13 cellular contexts compared by ENCODE assay signal in genomic region chr11:10382518-10382917, GRCh38.
A peak's percentile ranks its signal among the peaks of the same experiment; 100 is the strongest.
DNase-seq lines count a peak whose midpoint lies in the region; ATAC-seq and TF ChIP-seq lines count a peak whose summit lies in the region.
"Had no signal": no experiment of that assay in that cellular context is flagged by ENCODE, and none has a peak within 500 bp of the region (broad histone marks: within the 10 kb centered on the region; RNA-seq: fewer than 3 reads in every experiment).

No MANE protein-coding gene starts in this region.

- peaks cover 10 to 12% of the 10 kb centered on the region in 2 experiments; a peak in 2 of 4 replicates for H3K4me1 ChIP-seq in SK-N-SH (ENCODE audit: control insufficient read depth in 1 of 2, insufficient read depth in 2 of 2, low read depth in 1 of 2, low read length in 1 of 2)
- peaks cover 50% of the 10 kb centered on the region for H3K4me1 ChIP-seq in osteoblast (ENCODE audit: insufficient read depth, low read length)

- no peaks in the 10 kb centered on the region for H3K9me3 ChIP-seq in SK-N-SH
- H3K9me3 ChIP-seq in osteoblast (ENCODE audit: low read depth, low read length), result no peaks in the 10 kb centered on the region

- CTCF ChIA-PET in SK-N-SH (lab: Yijun Ruan, JAX), result interaction anchor here (2.2 kb wide), 1 partner anchor 23 kb away, joined by 8 read pairs; no protein-coding TSS in a partner anchor

- WGBS in SK-N-SH (ENCODE audit: low lambda C conversion rate), result 78% methylated on average over 6 of the region's 6 CpGs

- H3K27me3 ChIP-seq in SK-N-SH (ENCODE audit: insufficient read depth) (no peaks in the 10 kb centered on the region), osteoblast (ENCODE audit: insufficient read depth, low read length) (no peaks in the 10 kb centered on the region)

- peak; percentile 42 for ATAC-seq in SK-N-SH treated with all-trans-retinoic acid at 6 μM for 48 hours
- peak; percentile 35 for ATAC-seq in activated T-helper 17 cell treated with anti-CD3 and anti-CD28 coated beads, Interleukin-2, amount 50 U/mL, for 72 hours (replicated peaks)

- no peaks in the 10 kb centered on the region for H3K36me3 Mint-ChIP-seq in activated T-helper 17 cell treated with anti-CD3 and anti-CD28 coated beads, Interleukin-2, amount 50 U/mL, for 72 hours (ENCODE audit: low read depth)
- H3K36me3 Mint-ChIP-seq in CD14-positive monocyte, result no peaks in the 10 kb centered on the region
- peaks cover 2% of the 10 kb centered on the region for H3K36me3 Mint-ChIP-seq in activated naive CD8-positive, alpha-beta T cell treated with anti-CD3 and anti-CD28 coated beads for 36 hours

- no peaks in the 10 kb centered on the region for H3K9me2 ChIP-seq in SK-N-SH

- H3K9me3 Mint-ChIP-seq in activated T-helper 17 cell treated with anti-CD3 and anti-CD28 coated beads, Interleukin-2, amount 50 U/mL, for 72 hours, result no peaks in the 10 kb centered on the region
- H3K9me3 Mint-ChIP-seq in CD14-positive monocyte, result peaks cover 0 to 4% (median 2%) of the 10 kb centered on the region in 7 donors
- no peaks in the 10 kb centered on the region for H3K9me3 Mint-ChIP-seq in activated naive CD8-positive, alpha-beta T cell treated with anti-CD3 and anti-CD28 coated beads for 36 hours
- H3K9me3 Mint-ChIP-seq: nephron had no signal

- TF ChIP-seq RAD21 in SK-N-SH (IDR thresholded peaks at IDR 0.05; ENCODE audit: low read length), result no peak

- no peaks in the 10 kb centered on the region for H3K4me1 Mint-ChIP-seq in activated T-helper 17 cell treated with anti-CD3 and anti-CD28 coated beads, Interleukin-2, amount 50 U/mL, for 72 hours
- H3K4me1 Mint-ChIP-seq in CD14-positive monocyte, result peaks cover 8% of the 10 kb centered on the region
- H3K4me1 Mint-ChIP-seq in activated naive CD8-positive, alpha-beta T cell treated with anti-CD3 and anti-CD28 coated beads for 36 hours, result no peaks in the 10 kb centered on the region

- H2AFZ ChIP-seq in SK-N-SH (ENCODE audit: low read depth) (no peak overlapping the region), osteoblast (ENCODE audit: low read length) (no peak overlapping the region)

- no peak overlapping the region for H3K4me3 Mint-ChIP-seq in activated T-helper 17 cell treated with anti-CD3 and anti-CD28 coated beads, Interleukin-2, amount 50 U/mL, for 72 hours
- no peak overlapping the region for H3K4me3 Mint-ChIP-seq in CD14-positive monocyte
- no peak overlapping the region for H3K4me3 Mint-ChIP-seq in activated naive CD8-positive, alpha-beta T cell treated with anti-CD3 and anti-CD28 coated beads for 36 hours
- H3K4me3 Mint-ChIP-seq: nephron had no signal

- DNase-seq in SK-N-SH (no peak), Kasumi-1 (lab: John Stamatoyannopoulos, UW) (peak; percentile 57 to 75), osteoblast (ENCODE audit: insufficient read length, low spot score, missing footprints) (no peak), CD14-positive monocyte (ENCODE audit: low spot score) (no peak), posterior vena cava (ENCODE audit: low spot score) (no peak)
- no peak for DNase-seq in activated naive CD8-positive, alpha-beta T cell treated with anti-CD3 and anti-CD28 coated beads for 36 hours
- DNase-seq: activated CD4-positive, alpha-beta T cell treated with anti-CD3 and anti-CD28 coated beads, Interleukin-2, amount 50 U/mL, for 48 hours; kidney; NCI-H2029; T-helper 2 cell had no signal

- no peak overlapping the region for H3K4me2 ChIP-seq in SK-N-SH
- H3K4me2 ChIP-seq in osteoblast (ENCODE audit: insufficient read depth, low read length), result no peak overlapping the region

- H4K20me1 ChIP-seq in SK-N-SH (ENCODE audit: insufficient read depth) (no peaks in the 10 kb centered on the region), osteoblast (ENCODE audit: insufficient read depth, low read length) (no peaks in the 10 kb centered on the region)

- peaks cover 12% of the 10 kb centered on the region for H3K27me3 Mint-ChIP-seq in activated T-helper 17 cell treated with anti-CD3 and anti-CD28 coated beads, Interleukin-2, amount 50 U/mL, for 72 hours
- peaks cover under 1 to 11% (median 5%) of the 10 kb centered on the region in 3 donors for H3K27me3 Mint-ChIP-seq in CD14-positive monocyte (ENCODE audit: low read depth in 3 of 3)
- peaks cover 21% of the 10 kb centered on the region for H3K27me3 Mint-ChIP-seq in activated naive CD8-positive, alpha-beta T cell treated with anti-CD3 and anti-CD28 coated beads for 36 hours

- no peak for TF ChIP-seq CTCF in SK-N-SH (IDR thresholded peaks at IDR 0.05)
- TF ChIP-seq CTCF in osteoblast (IDR thresholded peaks at IDR 0.05; ENCODE audit: extremely low read depth, low read depth, low read length), result no peak
- no peak for TF ChIP-seq CTCF in CD14-positive monocyte (IDR thresholded peaks at IDR 0.05)

- POLR2A ChIA-PET in SK-N-SH (lab: Yijun Ruan, JAX), result no interaction called here

- H3K27ac Mint-ChIP-seq in activated T-helper 17 cell treated with anti-CD3 and anti-CD28 coated beads, Interleukin-2, amount 50 U/mL, for 72 hours, result no peak overlapping the region
- H3K27ac Mint-ChIP-seq in CD14-positive monocyte, result peak overlapping the region in 1 of 7 donors; percentile 67
- no peak overlapping the region for H3K27ac Mint-ChIP-seq in activated naive CD8-positive, alpha-beta T cell treated with anti-CD3 and anti-CD28 coated beads for 36 hours
- H3K27ac Mint-ChIP-seq: nephron had no signal

- H3K79me2 ChIP-seq in SK-N-SH (ENCODE audit: insufficient read depth) (no peaks in the 10 kb centered on the region), osteoblast (ENCODE audit: insufficient read depth, low read length) (no peaks in the 10 kb centered on the region)

- H3K27ac ChIP-seq in SK-N-SH (ENCODE audit: low read depth in 2 of 2, low read length in 1 of 2), result no peak overlapping the region
- H3K27ac ChIP-seq in osteoblast (ENCODE audit: low read depth, low read length), result peak overlapping the region; percentile 43

- H3K9ac ChIP-seq in SK-N-SH, result no peak overlapping the region

- H3K4me3 ChIP-seq in SK-N-SH (ENCODE audit: low read depth in 2 of 2, low read length in 1 of 2) (no peak overlapping the region), osteoblast (ENCODE audit: insufficient read depth, low read length) (no peak overlapping the region)

- no peaks in the 10 kb centered on the region for H3K36me3 ChIP-seq in SK-N-SH (replicated peaks in 1 of 2; ENCODE audit: control insufficient read depth in 1 of 2, insufficient read depth in 2 of 2, low read length in 1 of 2)
- no peaks in the 10 kb centered on the region for H3K36me3 ChIP-seq in osteoblast (ENCODE audit: insufficient read depth, low read length)

- peaks cover 7% of the 10 kb centered on the region for H3F3A ChIP-seq in SK-N-SH (replicated peaks; ENCODE audit: insufficient read depth)

- no peak for TF ChIP-seq EP300 in SK-N-SH (IDR thresholded peaks at IDR 0.05; ENCODE audit: borderline replicate concordance in 1 of 2, low read depth in 1 of 2, low read length in 1 of 2)

- intact Hi-C loops in CD14-positive monocyte (cut with micrococcal nuclease) (no loop called here), posterior vena cava (cut with DNase I) (no loop called here)

TF ChIP-seq in SK-N-SH treated with all-trans-retinoic acid at 6 μM for 48 hours, 23 proteins besides CTCF, POLR2A, EP300 and RAD21 (continues in another document):
- TF ChIP-seq TSHZ2 (CRISPR knock-in tag; IDR thresholded peaks at IDR 0.05) (no peak), CSDC2 (CRISPR knock-in tag; IDR thresholded peaks at IDR 0.05) (no peak)

TF ChIP-seq in SK-N-SH, 30 proteins besides CTCF, POLR2A, EP300 and RAD21 (continues in another document):
- no peak for TF ChIP-seq IRF3 (IDR thresholded peaks at IDR 0.05; ENCODE audit: low read depth, low read length)
- TF ChIP-seq MEF2A (IDR thresholded peaks at IDR 0.05; ENCODE audit: borderline replicate concordance, low read depth), result no peak
- no peak for TF ChIP-seq CHD2 (IDR thresholded peaks at IDR 0.05; ENCODE audit: low read length, partially characterized antibody)
- TF ChIP-seq EZH2phosphoT487 (IDR thresholded peaks at IDR 0.05; ENCODE audit: borderline replicate concordance, low read depth), result no peak
- no peak for TF ChIP-seq FOXM1 (IDR thresholded peaks at IDR 0.05; ENCODE audit: low read depth)
- TF ChIP-seq PBX3 (IDR thresholded peaks at IDR 0.05), result no peak
- TF ChIP-seq RFX5 (IDR thresholded peaks at IDR 0.05; ENCODE audit: low read length), result no peak
- TF ChIP-seq GATA2 (CRISPR knock-in tag; IDR thresholded peaks at IDR 0.05), result no peak
- TF ChIP-seq ELF1 (IDR thresholded peaks at IDR 0.05), result no peak

Comparison
In these comparisons a context has a peak if more than half of its experiments do, and no peak if none do; other contexts are left out.
1. DNase-seq: peak in Kasumi-1 (2 of 2); none in SK-N-SH (single experiment), osteoblast (single experiment), CD14-positive monocyte (single experiment), posterior vena cava (single experiment) and activated naive CD8-positive, alpha-beta T cell treated with anti-CD3 and anti-CD28 coated beads for 36 hours (single experiment).